In genomic region chr17:44916781-44917241, GRCh38 we compare ENCODE assay signal across 10 cellular contexts. TPM values are rescaled to one million over a fixed set of nuclear protein-coding genes. Genes with fewer than 3 reads are reported as not detected.
DNase-seq lines count a peak whose midpoint lies in the region; ATAC-seq and TF ChIP-seq lines count a peak whose summit lies in the region.
"Had no signal": no experiment of that assay in that cellular context is flagged by ENCODE, and none has a peak within 500 bp of the region (broad histone marks: within the 10 kb centered on the region; RNA-seq: fewer than 3 reads in every experiment).

No MANE protein-coding gene starts in this region.

- no peak for TF ChIP-seq EP300 in sigmoid colon (IDR thresholded peaks at IDR 0.05)

- H3K9me3 ChIP-seq in heart right ventricle (no peaks in the 10 kb centered on the region), sigmoid colon (no peaks in the 10 kb centered on the region)

- peak overlapping the region; percentile 35 to 81 (median 73) for H3K27ac ChIP-seq in heart right ventricle
- H3K27ac ChIP-seq in sigmoid colon = peak overlapping the region; percentile 36 to 80 (median 58)
- H3K27ac ChIP-seq: VCaP had no signal

- H3K36me3 ChIP-seq in heart right ventricle (no peaks in the 10 kb centered on the region), sigmoid colon (no peaks in the 10 kb centered on the region)

- ATAC-seq in heart right ventricle = peak; percentile 53 to 85 (median 69)

- H3K4me1 ChIP-seq in heart right ventricle (peaks cover 4 to 46% (median 28%) of the 10 kb centered on the region in 9 donors), sigmoid colon (peaks cover 0 to 24% (median 20%) of the 10 kb centered on the region in 4 donors)

- peaks cover 0 to 44% (median 7%) of the 10 kb centered on the region in 7 donors for H3K27me3 ChIP-seq in heart right ventricle
- peaks cover 0 to under 1% (median 0%) of the 10 kb centered on the region in 3 donors for H3K27me3 ChIP-seq in sigmoid colon

- TF ChIP-seq CTCF in heart right ventricle (IDR thresholded peaks at IDR 0.05) (no peak), sigmoid colon (IDR thresholded peaks at IDR 0.05) (no peak)

- no peak overlapping the region for H3K4me3 ChIP-seq in heart right ventricle
- no peak overlapping the region for H3K4me3 ChIP-seq in sigmoid colon

- intact Hi-C loops in heart right ventricle (cut with DNase I) = loop anchor here in 5 of 10 donors (2.0 to 10.0 kb wide), 3 partner anchors 178 to 216 kb away; partner anchors contain the start of gene PLCD3 (in 1 of the 5)
- intact Hi-C loops in sigmoid colon (cut with DNase I) = loop anchor here (10.0 kb wide), 1 partner anchor 278 kb away; no protein-coding TSS in a partner anchor

- TF ChIP-seq POLR2A in sigmoid colon (IDR thresholded peaks at IDR 0.05) = no peak

- WGBS in heart right ventricle, 2 donors = 46 to 56% methylated on average over 10 of the region's 10 CpGs
- whole genome bisulfite sequencing in sigmoid colon, 2 donors = 81 to 88% methylated on average over 10 of the region's 10 CpGs

- DNase-seq in EL (peak; percentile 62), anterior cingulate cortex (lab: John Stamatoyannopoulos, UW) (peak in 55 of 58 donors; percentile 17 to 95 (median 79)), heart right ventricle (peak; percentile 70 to 76), sigmoid colon (peak; percentile 89), SKM-1 (lab: John Stamatoyannopoulos, UW; ENCODE audit: unreplicated experiment) (no peak), mucosa of gallbladder (ENCODE audit: low spot score) (no peak), retina (no peak), GM19240 (ENCODE audit: insufficient read length, low spot score) (no peak)
- DNase-seq: NCI-H2107 had no signal

RNA-seq across cellular contexts. Expression of gene GFAP, which starts 1.5 kb away (rescaled TPM):
- total RNA-seq in heart right ventricle = 1 to 10 TPM; 3.1 to 8.6 (median 7.4) TPM
- polyA plus RNA-seq in heart right ventricle = 1 to 10 TPM; 2.1 to 6.1 TPM
- total RNA-seq in sigmoid colon = not detected
- polyA plus RNA-seq in sigmoid colon = 1 to 10 TPM in 2 of 3 donors, not detected in 1; 1.3 to 2.4 TPM
- 0.09 TPM for total RNA-seq in mucosa of gallbladder

RNA-seq across cellular contexts. Expression of gene EFTUD2, which starts 17.6 kb away (rescaled TPM):
- 10 to 100 TPM; 52.3 to 78.2 (median 62.9) TPM for total RNA-seq in heart right ventricle
- 10 to 100 TPM; 21.6 to 54.5 TPM for polyA plus RNA-seq in heart right ventricle
- total RNA-seq in sigmoid colon = 10 to 100 TPM; 33.7 to 93.1 (median 55.8) TPM
- polyA plus RNA-seq in sigmoid colon = 10 to 100 TPM; 20.6 to 48.4 (median 21.6) TPM
- 72.8 TPM for total RNA-seq in mucosa of gallbladder

RNA-seq across cellular contexts. Expression of gene KIF18B, which starts 30.8 kb away (rescaled TPM):
- total RNA-seq in heart right ventricle (1 to 10 TPM in 3 of 10 donors, under 1 TPM in 6, not detected in 1; 0.11 to 4.3 (median 0.20) TPM), sigmoid colon (1 to 10 TPM in 1 of 4 donors, under 1 TPM in 3; under 0.01 to 1.4 (median 0.30) TPM), mucosa of gallbladder (1.4 TPM)
- polyA plus RNA-seq in heart right ventricle (under 1 TPM; 0.04 to 0.80 TPM), sigmoid colon (10 to 100 TPM in 1 of 3 donors, 1 to 10 TPM in 1, under 1 TPM in 1; 0.60 to 10.5 (median 1.4) TPM)

RNA-seq across cellular contexts. Expression of gene C1QL1, which starts 51.3 kb away (rescaled TPM):
- total RNA-seq in heart right ventricle (10 to 100 TPM in 2 of 10 donors, 1 to 10 TPM in 5, under 1 TPM in 3; 0.37 to 25.6 (median 1.1) TPM), sigmoid colon (1 to 10 TPM in 2 of 4 donors, under 1 TPM in 2; 0.41 to 4.3 (median 1.3) TPM), mucosa of gallbladder (3.2 TPM)
- polyA plus RNA-seq in heart right ventricle (10 to 100 TPM in 1 of 2 donors, 1 to 10 TPM in 1; 2.2 to 12.7 TPM), sigmoid colon (1 to 10 TPM in 2 of 3 donors, not detected in 1; 1.4 to 2.0 TPM)

Comparison
In these comparisons a context has a peak if more than half of its experiments do, and no peak if none do; other contexts are left out.
1. DNase-seq: peak in EL (single experiment), anterior cingulate cortex (55 of 58), heart right ventricle (2 of 2) and sigmoid colon (single experiment); none in SKM-1 (single experiment), mucosa of gallbladder (single experiment), retina (single experiment) and GM19240 (single experiment).